Comparison of ENCODE assay signal across 18 cellular contexts in genomic region chr9:70220216-70220615, GRCh38. TPM values are rescaled to one million over a fixed set of nuclear protein-coding genes. Genes with fewer than 3 reads are reported as not detected.
A peak's percentile ranks its signal among the peaks of the same experiment; 100 is the strongest.
DNase-seq lines count a peak whose midpoint lies in the region; ATAC-seq and TF ChIP-seq lines count a peak whose summit lies in the region.
"Had no signal": no experiment of that assay in that cellular context is flagged by ENCODE, and none has a peak within 500 bp of the region (broad histone marks: within the 10 kb centered on the region; RNA-seq: fewer than 3 reads in every experiment).

No MANE protein-coding gene starts in this region.

- H3K4me1 Mint-ChIP-seq in T-helper 17 cell = no peaks in the 10 kb centered on the region
- H3K4me1 Mint-ChIP-seq: CD4-positive, CD25-positive, alpha-beta regulatory T cell; IgD-negative memory B cell had no signal

- no peaks in the 10 kb centered on the region for H3K36me3 ChIP-seq in SK-N-SH (replicated peaks in 1 of 2; ENCODE audit: control insufficient read depth in 1 of 2, insufficient read depth in 2 of 2, low read length in 1 of 2)
- H3K36me3 ChIP-seq: BLaER1 treated with 17β-estradiol and CSF1 and Interleukin-3, amounts not matched to agents 10 nM and 100 nM had no signal

- H3K9me3 ChIP-seq in SK-N-SH (no peaks in the 10 kb centered on the region), T-helper 17 cell (ENCODE audit: control insufficient read depth, low read length, poor library complexity, severe bottlenecking) (no peaks in the 10 kb centered on the region)
- H3K9me3 ChIP-seq: BLaER1 treated with 17β-estradiol and CSF1 and Interleukin-3, amounts not matched to agents 10 nM and 100 nM had no signal

- 62% methylated on average over 2 of the region's 2 CpGs for WGBS in SK-N-SH (ENCODE audit: low lambda C conversion rate)

- ATAC-seq in HG03469 (IDR thresholded peaks at IDR 0.05; ENCODE audit: unreplicated experiment) (no peak), T-helper 17 cell (no peak)
- ATAC-seq: HCT116 had no signal

- no peak for TF ChIP-seq RAD21 in SK-N-SH (IDR thresholded peaks at IDR 0.05; ENCODE audit: low read length)

- peak overlapping the region in 1 of 2 experiments; percentile 65; a peak in 2 of 4 replicates for H3K27ac ChIP-seq in SK-N-SH (ENCODE audit: low read depth in 2 of 2, low read length in 1 of 2)
- H3K27ac ChIP-seq: BLaER1 treated with 17β-estradiol and CSF1 and Interleukin-3, amounts not matched to agents 10 nM and 100 nM had no signal

- no peaks in the 10 kb centered on the region for H4K20me1 ChIP-seq in SK-N-SH (ENCODE audit: insufficient read depth)
- H4K20me1 ChIP-seq: BLaER1 treated with 17β-estradiol and CSF1 and Interleukin-3, amounts not matched to agents 10 nM and 100 nM had no signal

- no peaks in the 10 kb centered on the region for H3K79me2 ChIP-seq in SK-N-SH (ENCODE audit: insufficient read depth)

- POLR2A ChIA-PET in SK-N-SH (lab: Yijun Ruan, JAX) = no interaction called here

- no peak overlapping the region for H3K9ac ChIP-seq in SK-N-SH
- H3K9ac ChIP-seq: BLaER1 treated with 17β-estradiol and CSF1 and Interleukin-3, amounts not matched to agents 10 nM and 100 nM had no signal

- CTCF ChIA-PET in SK-N-SH (lab: Yijun Ruan, JAX) = interaction anchor here (0.6 to 2.6 kb wide), 2 partner anchors 107 to 548 kb away, joined by 3 to 9 read pairs; no protein-coding TSS in a partner anchor

- TF ChIP-seq CTCF in AG09309 (IDR thresholded peaks at IDR 0.05; ENCODE audit: control insufficient read depth, insufficient read depth, low read depth, low read length, missing control alignments) = no peak
- TF ChIP-seq CTCF in SK-N-SH (IDR thresholded peaks at IDR 0.05) = no peak

- H3K9me2 ChIP-seq in SK-N-SH = no peaks in the 10 kb centered on the region

- H2AFZ ChIP-seq in SK-N-SH (ENCODE audit: low read depth) = no peak overlapping the region

- no peaks in the 10 kb centered on the region for H3K27me3 ChIP-seq in SK-N-SH (ENCODE audit: insufficient read depth)
- H3K27me3 ChIP-seq: BLaER1 treated with 17β-estradiol and CSF1 and Interleukin-3, amounts not matched to agents 10 nM and 100 nM had no signal

- H3K36me3 Mint-ChIP-seq in T-helper 17 cell (ENCODE audit: low read depth) = peaks cover 8% of the 10 kb centered on the region
- H3K36me3 Mint-ChIP-seq: IgD-negative memory B cell had no signal

- no peak overlapping the region for H3K4me3 Mint-ChIP-seq in T-helper 17 cell
- H3K4me3 Mint-ChIP-seq: CD4-positive, CD25-positive, alpha-beta regulatory T cell; IgD-negative memory B cell had no signal

- H3K4me2 ChIP-seq in SK-N-SH = peak overlapping the region; percentile 6
- H3K4me2 ChIP-seq: BLaER1 treated with 17β-estradiol and CSF1 and Interleukin-3, amounts not matched to agents 10 nM and 100 nM had no signal

- TF ChIP-seq EP300 in SK-N-SH (IDR thresholded peaks at IDR 0.05; ENCODE audit: borderline replicate concordance in 1 of 2, low read depth in 1 of 2, low read length in 1 of 2) = peak in 1 of 2 experiments; percentile 33; a peak in 1 of 4 replicates

- DNase-seq in AG09309 (ENCODE audit: low read depth) (peak; percentile 17), ELR (ENCODE audit: low read depth) (peak; percentile 1), M059J (ENCODE audit: low read depth) (peak; percentile 24), SK-N-SH (no peak), T-helper 17 cell (no peak), HK-2 (ENCODE audit: unreplicated experiment) (no peak), NCI-H1417 treated with DMSO at 0.1 percent for 48 hours (lab: John Stamatoyannopoulos, UW) (no peak)
- DNase-seq: 8988T; ACHN; Calu3; CD4-positive, CD25-positive, alpha-beta regulatory T cell; DMS 273 treated with DMSO at 0.1 percent for 48 hours; GDM1; KG1 had no signal

- peaks cover 9 to 12% of the 10 kb centered on the region in 2 experiments for H3K4me1 ChIP-seq in SK-N-SH (ENCODE audit: control insufficient read depth in 1 of 2, insufficient read depth in 2 of 2, low read depth in 1 of 2, low read length in 1 of 2)
- H3K4me1 ChIP-seq: BLaER1 treated with 17β-estradiol and CSF1 and Interleukin-3, amounts not matched to agents 10 nM and 100 nM had no signal

- H3K27me3 Mint-ChIP-seq in T-helper 17 cell = no peaks in the 10 kb centered on the region
- H3K27me3 Mint-ChIP-seq: CD4-positive, CD25-positive, alpha-beta regulatory T cell; IgD-negative memory B cell had no signal

- peaks cover 8% of the 10 kb centered on the region for H3F3A ChIP-seq in SK-N-SH (replicated peaks; ENCODE audit: insufficient read depth)

- H3K4me3 ChIP-seq in AG09309 (ENCODE audit: control insufficient read depth, low read depth, low read length) (no peak overlapping the region), SK-N-SH (ENCODE audit: low read depth in 2 of 2, low read length in 1 of 2) (no peak overlapping the region)
- H3K4me3 ChIP-seq: BLaER1 treated with 17β-estradiol and CSF1 and Interleukin-3, amounts not matched to agents 10 nM and 100 nM had no signal

- no peak overlapping the region for H3K27ac Mint-ChIP-seq in T-helper 17 cell
- H3K27ac Mint-ChIP-seq: CD4-positive, CD25-positive, alpha-beta regulatory T cell; IgD-negative memory B cell had no signal

TF ChIP-seq in SK-N-SH, 30 proteins besides CTCF, POLR2A, EP300 and RAD21 (continues in another document):
- TF ChIP-seq USF1 (IDR thresholded peaks at IDR 0.05; ENCODE audit: borderline replicate concordance, low read depth) (no peak), MEF2A (IDR thresholded peaks at IDR 0.05; ENCODE audit: borderline replicate concordance, low read depth) (no peak), FOXM1 (IDR thresholded peaks at IDR 0.05; ENCODE audit: low read depth) (no peak), GATA2 (CRISPR knock-in tag; IDR thresholded peaks at IDR 0.05) (no peak), IRF3 (IDR thresholded peaks at IDR 0.05; ENCODE audit: low read depth, low read length) (no peak), TEAD4 (IDR thresholded peaks at IDR 0.05; ENCODE audit: borderline replicate concordance, insufficient read depth) (peak; percentile 47; the same call in 1 of the 2 replicates), CHD2 (IDR thresholded peaks at IDR 0.05; ENCODE audit: low read length, partially characterized antibody) (no peak), TAF1 (IDR thresholded peaks at IDR 0.05; ENCODE audit: borderline replicate concordance, low read depth, low read length) (no peak), ELF1 (IDR thresholded peaks at IDR 0.05) (no peak), SMC3 (IDR thresholded peaks at IDR 0.05; ENCODE audit: low read depth, low read length) (no peak), EZH2phosphoT487 (IDR thresholded peaks at IDR 0.05; ENCODE audit: borderline replicate concordance, low read depth) (no peak), YY1 (IDR thresholded peaks at IDR 0.05; ENCODE audit: low read depth) (no peak), RFX5 (IDR thresholded peaks at IDR 0.05; ENCODE audit: low read length) (no peak), FOXJ3 (CRISPR knock-in tag; IDR thresholded peaks at IDR 0.05) (no peak), MXI1 (IDR thresholded peaks at IDR 0.05; ENCODE audit: low read depth, low read length) (no peak), TCF12 (IDR thresholded peaks at IDR 0.05) (peak; percentile 74), NRF1 (IDR thresholded peaks at IDR 0.05; ENCODE audit: low read depth, low read length) (no peak)
- TF ChIP-seq, protein P1, sequence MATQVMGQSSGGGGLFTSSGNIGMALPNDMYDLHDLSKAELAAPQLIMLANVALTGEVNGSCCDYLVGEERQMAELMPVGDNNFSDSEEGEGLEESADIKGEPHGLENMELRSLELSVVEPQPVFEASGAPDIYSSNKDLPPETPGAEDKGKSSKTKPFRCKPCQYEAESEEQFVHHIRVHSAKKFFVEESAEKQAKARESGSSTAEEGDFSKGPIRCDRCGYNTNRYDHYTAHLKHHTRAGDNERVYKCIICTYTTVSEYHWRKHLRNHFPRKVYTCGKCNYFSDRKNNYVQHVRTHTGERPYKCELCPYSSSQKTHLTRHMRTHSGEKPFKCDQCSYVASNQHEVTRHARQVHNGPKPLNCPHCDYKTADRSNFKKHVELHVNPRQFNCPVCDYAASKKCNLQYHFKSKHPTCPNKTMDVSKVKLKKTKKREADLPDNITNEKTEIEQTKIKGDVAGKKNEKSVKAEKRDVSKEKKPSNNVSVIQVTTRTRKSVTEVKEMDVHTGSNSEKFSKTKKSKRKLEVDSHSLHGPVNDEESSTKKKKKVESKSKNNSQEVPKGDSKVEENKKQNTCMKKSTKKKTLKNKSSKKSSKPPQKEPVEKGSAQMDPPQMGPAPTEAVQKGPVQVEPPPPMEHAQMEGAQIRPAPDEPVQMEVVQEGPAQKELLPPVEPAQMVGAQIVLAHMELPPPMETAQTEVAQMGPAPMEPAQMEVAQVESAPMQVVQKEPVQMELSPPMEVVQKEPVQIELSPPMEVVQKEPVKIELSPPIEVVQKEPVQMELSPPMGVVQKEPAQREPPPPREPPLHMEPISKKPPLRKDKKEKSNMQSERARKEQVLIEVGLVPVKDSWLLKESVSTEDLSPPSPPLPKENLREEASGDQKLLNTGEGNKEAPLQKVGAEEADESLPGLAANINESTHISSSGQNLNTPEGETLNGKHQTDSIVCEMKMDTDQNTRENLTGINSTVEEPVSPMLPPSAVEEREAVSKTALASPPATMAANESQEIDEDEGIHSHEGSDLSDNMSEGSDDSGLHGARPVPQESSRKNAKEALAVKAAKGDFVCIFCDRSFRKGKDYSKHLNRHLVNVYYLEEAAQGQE (IDR thresholded peaks at IDR 0.05; ENCODE audit: low read depth, low read length) = no peak

RNA-seq across cellular contexts. Expression of gene SMC5, which starts 38.6 kb away (rescaled TPM):
- total RNA-seq in M059J (2014; rRNA removed; shearing (Covaris generic)) = 19.8 and 21.4 TPM in 2 replicates
- polyA plus RNA-seq in SK-N-SH (2012; rRNA removed) = 5.3 and 7.5 TPM in 2 replicates
- polyA plus RNA-seq in SK-N-SH (2012; cell fraction: cytosol; rRNA removed) = 6.5 and 8.2 TPM in 2 replicates
- polyA plus RNA-seq in SK-N-SH (2012; cell fraction: nucleus; rRNA removed) = 6.4 and 14.5 TPM in 2 replicates
- 10 to 100 TPM; 26.5 to 31.1 TPM for total RNA-seq in T-helper 17 cell

Comparison
In these comparisons a context has a peak if more than half of its experiments do, and no peak if none do; other contexts are left out.
1. DNase-seq: peak in AG09309 (single experiment), ELR (single experiment) and M059J (single experiment); none in SK-N-SH (single experiment), T-helper 17 cell (0 of 3), HK-2 (single experiment) and NCI-H1417 treated with DMSO at 0.1 percent for 48 hours (single experiment).